Comparison of ENCODE assay signal across 19 cellular contexts in genomic region chr6:163652328-163652727, GRCh38.
"Had no signal": no experiment of that assay in that cellular context is flagged by ENCODE, and none has a peak within 500 bp of the region (broad histone marks: within the 10 kb centered on the region; RNA-seq: fewer than 3 reads in every experiment).

No MANE protein-coding gene starts in this region.

- ATAC-seq: effector memory CD8-positive, alpha-beta T cell; left ventricle myocardium superior; naive thymus-derived CD8-positive, alpha-beta T cell had no signal

- H3K4me3 Mint-ChIP-seq: activated naive CD4-positive, alpha-beta T cell treated with anti-CD3 and anti-CD28 coated beads, Interleukin-2, amount 50 U/mL, for 24 hours; effector memory CD8-positive, alpha-beta T cell; naive thymus-derived CD8-positive, alpha-beta T cell; T-helper 1 cell treated with Interleukin-12 subunit alpha and Interleukin-12 subunit beta and Interleukin-4 antibody, amounts not matched to agents 30 μg/mL and 1 μg/mL, for 36 hours had no signal

- H3K36me3 Mint-ChIP-seq: activated naive CD4-positive, alpha-beta T cell treated with anti-CD3 and anti-CD28 coated beads, Interleukin-2, amount 50 U/mL, for 24 hours; naive thymus-derived CD8-positive, alpha-beta T cell had no signal

- H3K27me3 ChIP-seq: adrenal gland had no signal

- DNase-seq: activated CD4-positive, alpha-beta T cell treated with anti-CD3 and anti-CD28 coated beads, Interleukin-2, amount 50 U/mL, for 1 hour; activated CD4-positive, CD25-positive, alpha-beta regulatory T cell treated with anti-CD3 and anti-CD28 coated beads, Interleukin-2, amount 50 U/mL, for 72 hours; activated CD8-positive, alpha-beta memory T cell treated with anti-CD3 and anti-CD28 coated beads for 24 hours; activated CD8-positive, alpha-beta memory T cell treated with anti-CD3 and anti-CD28 coated beads, Interleukin-2, amount 50 U/mL, for 48 hours; activated gamma-delta T cell; dermis blood vessel endothelial cell; effector memory CD8-positive, alpha-beta T cell; kidney glomerular epithelial cell; left ventricle myocardium superior; mesendoderm; naive thymus-derived CD8-positive, alpha-beta T cell; posterior cingulate gyrus; stimulated activated CD4-positive, alpha-beta T cell treated with anti-CD3 and anti-CD28 coated beads, Interleukin-2, amount 100 ng/mL, for 24 hours; stimulated activated naive CD4-positive, alpha-beta T cell treated with Interleukin-2 at 50 U/mL for 16 hours had no signal

- H3K9me3 Mint-ChIP-seq: naive thymus-derived CD8-positive, alpha-beta T cell; T-helper 1 cell treated with Interleukin-12 subunit alpha and Interleukin-12 subunit beta and Interleukin-4 antibody, amounts not matched to agents 30 μg/mL and 1 μg/mL, for 36 hours had no signal

- FAIRE-seq: frontal cortex had no signal

- H3K36me3 ChIP-seq: adrenal gland, neutrophil had no signal

- H3K4me1 ChIP-seq: adrenal gland had no signal

- H3K27ac Mint-ChIP-seq: activated naive CD4-positive, alpha-beta T cell treated with anti-CD3 and anti-CD28 coated beads, Interleukin-2, amount 50 U/mL, for 24 hours; effector memory CD8-positive, alpha-beta T cell; T-helper 1 cell treated with Interleukin-12 subunit alpha and Interleukin-12 subunit beta and Interleukin-4 antibody, amounts not matched to agents 30 μg/mL and 1 μg/mL, for 36 hours had no signal

- H3K27ac ChIP-seq: adrenal gland, neutrophil had no signal

- H3K4me3 ChIP-seq: adrenal gland had no signal

- H3K4me1 Mint-ChIP-seq: activated naive CD4-positive, alpha-beta T cell treated with anti-CD3 and anti-CD28 coated beads, Interleukin-2, amount 50 U/mL, for 24 hours had no signal

- H3K9me3 ChIP-seq: adrenal gland, neutrophil had no signal
